26 cellular contexts compared by ENCODE assay signal in genomic region chr6:38272222-38272621, GRCh38.
"Had no signal": no experiment of that assay in that cellular context is flagged by ENCODE, and none has a peak within 500 bp of the region (broad histone marks: within the 10 kb centered on the region; RNA-seq: fewer than 3 reads in every experiment).

No MANE protein-coding gene starts in this region.

- DNase-seq: activated CD4-positive, alpha-beta memory T cell treated with anti-CD3 and anti-CD28 coated beads for 36 hours; activated CD4-positive, alpha-beta T cell treated with anti-CD3 and anti-CD28 coated beads for 48 hours; activated CD8-positive, alpha-beta memory T cell treated with anti-CD3 and anti-CD28 coated beads, Interleukin-2, amount 50 U/mL, for 4 hours; activated effector memory CD4-positive, alpha-beta T cell treated with anti-CD3 and anti-CD28 coated beads, Interleukin-2, amount 50 U/mL, for 16 hours; activated naive CD4-positive, alpha-beta T cell treated with anti-CD3 and anti-CD28 coated beads for 36 hours; activated naive CD8-positive, alpha-beta T cell treated with anti-CD3 and anti-CD28 coated beads for 36 hours; activated T-cell treated with anti-CD3 and anti-CD28 coated beads, Interleukin-2, amount 50 U/mL, for 1 hour; adrenal gland; aorta; body of pancreas; dorsolateral prefrontal cortex; effector memory CD4-positive, alpha-beta T cell; foreskin fibroblast; heart left ventricle; naive thymus-derived CD4-positive, alpha-beta T cell; pancreas; psoas muscle; sigmoid colon; stimulated activated CD4-positive, alpha-beta T cell treated with anti-CD3 and anti-CD28 coated beads, Interleukin-15, amount 100 ng/mL, for 24 hours; stimulated activated CD4-positive, alpha-beta T cell treated with anti-CD3 and anti-CD28 coated beads, Interleukin-2, amount 100 ng/mL, for 24 hours; stimulated activated naive CD4-positive, alpha-beta T cell; WERI-Rb-1 had no signal

- H3K27ac ChIP-seq: adrenal gland, body of pancreas, cardiac muscle cell, coronary artery, pancreas, psoas muscle, sigmoid colon, tibial nerve, WERI-Rb-1 had no signal

- H3K4me1 ChIP-seq: adrenal gland, body of pancreas, pancreas had no signal

- H3K4me3 ChIP-seq: adrenal gland, body of pancreas, cardiac muscle cell, coronary artery, dorsolateral prefrontal cortex, heart left ventricle, pancreas, psoas muscle, sigmoid colon, tibial nerve had no signal

- H3K36me3 ChIP-seq: adrenal gland, cardiac muscle cell, heart left ventricle, pancreas, sigmoid colon, tibial nerve, WERI-Rb-1 had no signal

- H3K27me3 ChIP-seq: adrenal gland, body of pancreas, cardiac muscle cell, dorsolateral prefrontal cortex, heart left ventricle, pancreas, sigmoid colon, tibial nerve had no signal

- ATAC-seq: activated CD4-positive, CD25-positive, alpha-beta regulatory T cell treated with anti-CD3 and anti-CD28 coated beads, Interleukin-2, amount 50 U/mL, for 24 hours; body of pancreas; naive thymus-derived CD4-positive, alpha-beta T cell; pancreas; psoas muscle had no signal

- H3K9me3 ChIP-seq: adrenal gland, body of pancreas, heart left ventricle, pancreas, psoas muscle, sigmoid colon, tibial nerve had no signal
